ENCODE assay signal across 8 cellular contexts in genomic region chr5:151126199-151126645, GRCh38. TPM values are rescaled to one million over a fixed set of nuclear protein-coding genes. Genes with fewer than 3 reads are reported as not detected.
A peak's percentile ranks its signal among the peaks of the same experiment; 100 is the strongest.
DNase-seq lines count a peak whose midpoint lies in the region; ATAC-seq and TF ChIP-seq lines count a peak whose summit lies in the region.

No MANE protein-coding gene starts in this region.

- H2AK5ac ChIP-seq in mesenchymal stem cell (ENCODE audit: low read length, severe bottlenecking): no peak overlapping the region

- RAD21 ChIA-PET in HCT116 (lab: Charles Lee; ENCODE audit: low non-redundant PET in 1 of 2, low total read pairs in 2 of 2, uncharacterized antibody in 2 of 2, unreplicated experiment in 2 of 2): interaction anchor here (0.6 to 1.9 kb wide), 11 partner anchors 11 to 526 kb away, joined by 3 to 29 read pairs (median 4); partner anchors contain the start of gene ANXA6 (in 2 of the 2)

- H3K79me1 ChIP-seq in mesenchymal stem cell (replicated peaks; ENCODE audit: low read length, poor library complexity, severe bottlenecking): peaks cover 31% of the 10 kb centered on the region

- H4K91ac ChIP-seq in mesenchymal stem cell (ENCODE audit: low read length): no peak overlapping the region

- CTCF ChIA-PET in HCT116 (lab: Charles Lee): interaction anchor here (0.6 to 3.7 kb wide), 18 partner anchors 10 to 526 kb away, joined by 3 to 107 read pairs (median 8); partner anchors contain the start of gene ANXA6

- H2BK120ac ChIP-seq in mesenchymal stem cell (ENCODE audit: low read depth, low read length): no peak overlapping the region

- no peak overlapping the region for H2AFZ ChIP-seq in HCT116 (ENCODE audit: low read depth, low read length, poor library complexity, severe bottlenecking)
- H2AFZ ChIP-seq in mesenchymal stem cell (ENCODE audit: low read depth, low read length): no peak overlapping the region

- H3K4me2 ChIP-seq in HCT116 (ENCODE audit: low read length) (no peak overlapping the region), mesenchymal stem cell (ENCODE audit: low read length, poor library complexity, severe bottlenecking) (no peak overlapping the region)

- intact Hi-C loops in HCT116 (cut with micrococcal nuclease): loop anchor here (1.0 to 5.0 kb wide), 5 partner anchors 39 to 617 kb away; no protein-coding TSS in a partner anchor

- peak; percentile 72 to 90 (median 84) for TF ChIP-seq CTCF in HCT116 (IDR thresholded peaks at IDR 0.05 in 2 of 3, conservative IDR thresholded peaks at IDR 0.05 in 1 of 3; ENCODE audit: borderline replicate concordance in 1 of 3, insufficient read depth in 1 of 3, low read depth in 2 of 3, low read length in 2 of 3)

- H3K4me1 ChIP-seq in HCT116 (ENCODE audit: control insufficient read depth in 1 of 2, insufficient read depth in 2 of 2, low read length in 2 of 2) (peaks cover 0 to 18% of the 10 kb centered on the region in 2 experiments; a peak in 2 of 4 replicates), mesenchymal stem cell (ENCODE audit: control insufficient read depth, insufficient read depth, low read depth, low read length) (peaks cover 23% of the 10 kb centered on the region)

- H2BK5ac ChIP-seq in mesenchymal stem cell (ENCODE audit: low read depth, low read length, poor library complexity, severe bottlenecking): no peak overlapping the region

- H3K27me3 ChIP-seq in HCT116 (ENCODE audit: insufficient read depth, low read length) (no peaks in the 10 kb centered on the region), mesenchymal stem cell (ENCODE audit: control insufficient read depth in 1 of 2, insufficient read depth in 1 of 2, low read length in 2 of 2) (no peaks in the 10 kb centered on the region)

- H4K20me1 ChIP-seq in HCT116 (ENCODE audit: insufficient read depth): no peaks in the 10 kb centered on the region

- TF ChIP-seq POLR2A in HCT116 (IDR thresholded peaks at IDR 0.05; ENCODE audit: borderline replicate concordance, extremely low read depth, insufficient read depth, insufficient read length): no peak

- DNase-seq in DMS53 treated with DMSO at 0.1 percent for 48 hours (lab: John Stamatoyannopoulos, UW; ENCODE audit: unreplicated experiment): peak; percentile 33
- peak; percentile 38 for DNase-seq in HCT116 (ENCODE audit: low read depth, low spot score)
- peak; percentile 31 for DNase-seq in NCI-H510A (lab: John Stamatoyannopoulos, UW)
- DNase-seq in activated CD4-positive, alpha-beta T cell treated with anti-CD3 and anti-CD28 coated beads, Interleukin-2, amount 50 U/mL, for 48 hours: peak; percentile 67 to 72
- peak; percentile 53 for DNase-seq in effector CD8-positive, alpha-beta T cell (lab: John Stamatoyannopoulos, UW)
- peak; percentile 77 for DNase-seq in mesenchymal stem cell
- DNase-seq in stimulated activated CD8-positive, alpha-beta memory T cell treated with anti-CD3 and anti-CD28 coated beads, Interleukin-2, amount 100 ng/mL, for 1 hour (ENCODE audit: low read depth in 2 of 2): peak; percentile 45 to 47

- H3K4ac ChIP-seq in mesenchymal stem cell (ENCODE audit: low read depth in 1 of 2, low read length in 2 of 2): no peak overlapping the region

- no TSS peak for BruUV-seq in HCT116 (replicated peaks; lab: Mats Ljungman, UMichigan)

- no peak overlapping the region for H3K4me3 ChIP-seq in HCT116 (replicated peaks in 1 of 2; ENCODE audit: low read depth in 1 of 2, low read length in 2 of 2)
- H3K4me3 ChIP-seq in mesenchymal stem cell (ENCODE audit: insufficient read depth in 1 of 2, low read depth in 1 of 2, low read length in 2 of 2): no peak overlapping the region

- H3K79me2 ChIP-seq in HCT116 (ENCODE audit: insufficient read depth, low read length): no peaks in the 10 kb centered on the region

- peaks cover 4 to 26% of the 10 kb centered on the region in 2 experiments for H3K36me3 ChIP-seq in HCT116 (ENCODE audit: control insufficient read depth in 1 of 2, insufficient read depth in 2 of 2, low read length in 2 of 2)
- peaks cover 84 to 97% of the 10 kb centered on the region in 2 experiments for H3K36me3 ChIP-seq in mesenchymal stem cell (ENCODE audit: control insufficient read depth in 1 of 2, insufficient read depth in 2 of 2, low read depth in 1 of 2, low read length in 2 of 2)

- POLR2A ChIA-PET in HCT116 (lab: Charles Lee): interaction anchor here (1.7 kb wide), 1 partner anchor 39 kb away, joined by 7 read pairs; no protein-coding TSS in a partner anchor

- TF ChIP-seq RAD21 in HCT116 (IDR thresholded peaks at IDR 0.05; ENCODE audit: low read depth): peak; percentile 88

- H3K23ac ChIP-seq in mesenchymal stem cell (ENCODE audit: low read length in 2 of 2): no peak overlapping the region

- H3K9me2 ChIP-seq in HCT116 (ENCODE audit: insufficient read depth): no peaks in the 10 kb centered on the region

- ATAC-seq in HCT116 (peak; percentile 88), HG02623 (IDR thresholded peaks at IDR 0.05; ENCODE audit: unreplicated experiment) (no peak)

- no peaks in the 10 kb centered on the region for H3K9me3 ChIP-seq in HCT116 (ENCODE audit: control insufficient read depth in 1 of 2, insufficient read depth in 1 of 2, low read depth in 1 of 2, low read length in 2 of 2)
- H3K9me3 ChIP-seq in mesenchymal stem cell (ENCODE audit: control insufficient read depth, low read length): no peaks in the 10 kb centered on the region

- H3K14ac ChIP-seq in mesenchymal stem cell (ENCODE audit: low read length in 2 of 2): no peak overlapping the region

- H3K27ac ChIP-seq in HCT116 (ENCODE audit: low read depth, low read length) (no peak overlapping the region), mesenchymal stem cell (ENCODE audit: low read length, poor library complexity, severe bottlenecking) (no peak overlapping the region)

- WGBS in mesenchymal stem cell: 28% methylated on average over 8 of the region's 9 CpGs

- H3K9ac ChIP-seq in HCT116 (ENCODE audit: low read length) (no peak overlapping the region), mesenchymal stem cell (ENCODE audit: low read length) (no peak overlapping the region)

- H2BK15ac ChIP-seq in mesenchymal stem cell (ENCODE audit: low read depth, poor library complexity, severe bottlenecking): no peak overlapping the region

- H4K8ac ChIP-seq in mesenchymal stem cell (ENCODE audit: low read length): no peak overlapping the region

- no peak overlapping the region for H2BK12ac ChIP-seq in mesenchymal stem cell (ENCODE audit: low read length in 2 of 2)

- H3K18ac ChIP-seq in mesenchymal stem cell (ENCODE audit: low read depth in 1 of 2, low read length in 2 of 2): no peak overlapping the region

TF ChIP-seq in HCT116, 20 proteins besides CTCF, POLR2A, EP300 and RAD21 (continues in another document):
- TF ChIP-seq EGR1 (IDR thresholded peaks at IDR 0.05; ENCODE audit: low read depth) (no peak), ATF3 (IDR thresholded peaks at IDR 0.05) (no peak), SP1 (IDR thresholded peaks at IDR 0.05; ENCODE audit: low read depth) (no peak), TCF7L2 (IDR thresholded peaks at IDR 0.05; ENCODE audit: borderline replicate concordance, extremely low read depth, insufficient read depth, insufficient read length) (no peak), SRF (IDR thresholded peaks at IDR 0.05; ENCODE audit: low read depth) (no peak), YY1 (IDR thresholded peaks at IDR 0.05; ENCODE audit: extremely low read depth, insufficient replicate concordance, low read depth, low read length) (no peak), ZBTB33 (IDR thresholded peaks at IDR 0.05; ENCODE audit: extremely low read depth, insufficient replicate concordance, low read length) (no peak), POLR2AphosphoS5 (IDR thresholded peaks at IDR 0.05; ENCODE audit: low read depth, low read length) (no peak), CEBPB (IDR thresholded peaks at IDR 0.05; ENCODE audit: low read depth) (no peak), EZH2 (IDR thresholded peaks at IDR 0.05) (no peak), MAX (IDR thresholded peaks at IDR 0.05) (no peak), FOSL1 (IDR thresholded peaks at IDR 0.05; ENCODE audit: low read depth) (no peak), ZNF274 (IDR thresholded peaks at IDR 0.05; ENCODE audit: low read depth, low read length) (no peak), CBX3 (IDR thresholded peaks at IDR 0.05; ENCODE audit: low read depth) (no peak), EZH2phosphoT487 (IDR thresholded peaks at IDR 0.05; ENCODE audit: borderline replicate concordance) (no peak), ZFX (IDR thresholded peaks at IDR 0.05) (no peak), JUND (IDR thresholded peaks at IDR 0.05) (no peak), SIN3A (IDR thresholded peaks at IDR 0.05; ENCODE audit: low read depth) (no peak)

RNA-seq across cellular contexts. Expression of gene ANXA6, which starts 31.4 kb away (rescaled TPM):
- 71.9 TPM for total RNA-seq in HCT116 (2021; ENCODE audit: unreplicated experiment)
- 69.4 and 76.3 TPM in 2 replicates for polyA plus RNA-seq in HCT116 (2012)
- polyA plus RNA-seq in mesenchymal stem cell (2013, experiment 1 of 2): 338 TPM
- polyA plus RNA-seq in mesenchymal stem cell (2013, experiment 2 of 2): 340 TPM

RNA-seq across cellular contexts. Expression of gene TNIP1, which starts 45.4 kb away (rescaled TPM):
- 46.0 TPM for total RNA-seq in HCT116 (2021; ENCODE audit: unreplicated experiment)
- polyA plus RNA-seq in HCT116 (2012): 58.7 and 63.9 TPM in 2 replicates
- 50.6 TPM for polyA plus RNA-seq in mesenchymal stem cell (2013, experiment 1 of 2)
- polyA plus RNA-seq in mesenchymal stem cell (2013, experiment 2 of 2): 50.3 TPM
